ENCODE assay signal across 1 cellular context in the genomic region with DNA sequence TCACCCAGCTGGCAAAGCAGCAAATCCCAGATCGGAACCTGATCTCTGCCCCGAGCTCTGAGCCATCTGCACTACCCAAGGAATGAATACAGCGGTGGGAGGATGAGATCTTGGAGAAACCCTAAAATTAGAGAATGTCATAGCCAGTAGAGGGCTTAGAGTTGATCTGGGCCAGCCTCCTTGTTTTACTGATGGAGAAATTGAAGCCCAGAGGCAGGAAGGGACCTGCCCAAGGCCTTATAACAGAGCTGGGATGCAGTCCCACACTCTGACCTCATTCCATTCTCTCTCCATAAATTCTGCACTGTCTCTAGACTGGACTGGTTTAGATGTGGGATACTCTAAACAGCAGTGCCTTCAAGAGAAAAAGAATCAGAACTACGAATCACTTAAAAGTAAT.
TF ChIP-seq lines count a peak whose summit lies in the region.

No MANE protein-coding gene starts in this region.

TF ChIP-seq in WTC11, 78 proteins besides CTCF, POLR2A, EP300 and RAD21:
- no peak for TF ChIP-seq FOXJ3 (CRISPR knock-in tag; IDR thresholded peaks at IDR 0.05; ENCODE audit: borderline replicate concordance)
- TF ChIP-seq, protein P1, sequence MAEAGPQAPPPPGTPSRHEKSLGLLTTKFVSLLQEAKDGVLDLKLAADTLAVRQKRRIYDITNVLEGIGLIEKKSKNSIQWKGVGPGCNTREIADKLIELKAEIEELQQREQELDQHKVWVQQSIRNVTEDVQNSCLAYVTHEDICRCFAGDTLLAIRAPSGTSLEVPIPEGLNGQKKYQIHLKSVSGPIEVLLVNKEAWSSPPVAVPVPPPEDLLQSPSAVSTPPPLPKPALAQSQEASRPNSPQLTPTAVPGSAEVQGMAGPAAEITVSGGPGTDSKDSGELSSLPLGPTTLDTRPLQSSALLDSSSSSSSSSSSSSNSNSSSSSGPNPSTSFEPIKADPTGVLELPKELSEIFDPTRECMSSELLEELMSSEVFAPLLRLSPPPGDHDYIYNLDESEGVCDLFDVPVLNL (CRISPR knock-in tag; IDR thresholded peaks at IDR 0.05; ENCODE audit: borderline replicate concordance, low read depth), result no peak
- no peak for TF ChIP-seq ATF1 (CRISPR knock-in tag; IDR thresholded peaks at IDR 0.05)
- TF ChIP-seq KAT7 (CRISPR knock-in tag; IDR thresholded peaks at IDR 0.05; ENCODE audit: borderline replicate concordance), result no peak
- TF ChIP-seq NFE2L1 (CRISPR knock-in tag; IDR thresholded peaks at IDR 0.05), result no peak
- no peak for TF ChIP-seq ZNF423 (CRISPR knock-in tag; IDR thresholded peaks at IDR 0.05)
- TF ChIP-seq, protein P2, sequence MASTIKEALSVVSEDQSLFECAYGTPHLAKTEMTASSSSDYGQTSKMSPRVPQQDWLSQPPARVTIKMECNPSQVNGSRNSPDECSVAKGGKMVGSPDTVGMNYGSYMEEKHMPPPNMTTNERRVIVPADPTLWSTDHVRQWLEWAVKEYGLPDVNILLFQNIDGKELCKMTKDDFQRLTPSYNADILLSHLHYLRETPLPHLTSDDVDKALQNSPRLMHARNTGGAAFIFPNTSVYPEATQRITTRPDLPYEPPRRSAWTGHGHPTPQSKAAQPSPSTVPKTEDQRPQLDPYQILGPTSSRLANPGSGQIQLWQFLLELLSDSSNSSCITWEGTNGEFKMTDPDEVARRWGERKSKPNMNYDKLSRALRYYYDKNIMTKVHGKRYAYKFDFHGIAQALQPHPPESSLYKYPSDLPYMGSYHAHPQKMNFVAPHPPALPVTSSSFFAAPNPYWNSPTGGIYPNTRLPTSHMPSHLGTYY (CRISPR knock-in tag; IDR thresholded peaks at IDR 0.05), result no peak
- no peak for TF ChIP-seq JAZF1 (CRISPR knock-in tag; IDR thresholded peaks at IDR 0.05)
- TF ChIP-seq NR3C1 (CRISPR knock-in tag; conservative IDR thresholded peaks at IDR 0.05; ENCODE audit: low read depth), result no peak
- TF ChIP-seq HMGA2 (CRISPR knock-in tag; IDR thresholded peaks at IDR 0.05), result no peak
- TF ChIP-seq, protein P3, sequence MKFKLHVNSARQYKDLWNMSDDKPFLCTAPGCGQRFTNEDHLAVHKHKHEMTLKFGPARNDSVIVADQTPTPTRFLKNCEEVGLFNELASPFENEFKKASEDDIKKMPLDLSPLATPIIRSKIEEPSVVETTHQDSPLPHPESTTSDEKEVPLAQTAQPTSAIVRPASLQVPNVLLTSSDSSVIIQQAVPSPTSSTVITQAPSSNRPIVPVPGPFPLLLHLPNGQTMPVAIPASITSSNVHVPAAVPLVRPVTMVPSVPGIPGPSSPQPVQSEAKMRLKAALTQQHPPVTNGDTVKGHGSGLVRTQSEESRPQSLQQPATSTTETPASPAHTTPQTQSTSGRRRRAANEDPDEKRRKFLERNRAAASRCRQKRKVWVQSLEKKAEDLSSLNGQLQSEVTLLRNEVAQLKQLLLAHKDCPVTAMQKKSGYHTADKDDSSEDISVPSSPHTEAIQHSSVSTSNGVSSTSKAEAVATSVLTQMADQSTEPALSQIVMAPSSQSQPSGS (CRISPR knock-in tag; IDR thresholded peaks at IDR 0.05; ENCODE audit: borderline replicate concordance, low read depth), result no peak
- TF ChIP-seq, protein P4, sequence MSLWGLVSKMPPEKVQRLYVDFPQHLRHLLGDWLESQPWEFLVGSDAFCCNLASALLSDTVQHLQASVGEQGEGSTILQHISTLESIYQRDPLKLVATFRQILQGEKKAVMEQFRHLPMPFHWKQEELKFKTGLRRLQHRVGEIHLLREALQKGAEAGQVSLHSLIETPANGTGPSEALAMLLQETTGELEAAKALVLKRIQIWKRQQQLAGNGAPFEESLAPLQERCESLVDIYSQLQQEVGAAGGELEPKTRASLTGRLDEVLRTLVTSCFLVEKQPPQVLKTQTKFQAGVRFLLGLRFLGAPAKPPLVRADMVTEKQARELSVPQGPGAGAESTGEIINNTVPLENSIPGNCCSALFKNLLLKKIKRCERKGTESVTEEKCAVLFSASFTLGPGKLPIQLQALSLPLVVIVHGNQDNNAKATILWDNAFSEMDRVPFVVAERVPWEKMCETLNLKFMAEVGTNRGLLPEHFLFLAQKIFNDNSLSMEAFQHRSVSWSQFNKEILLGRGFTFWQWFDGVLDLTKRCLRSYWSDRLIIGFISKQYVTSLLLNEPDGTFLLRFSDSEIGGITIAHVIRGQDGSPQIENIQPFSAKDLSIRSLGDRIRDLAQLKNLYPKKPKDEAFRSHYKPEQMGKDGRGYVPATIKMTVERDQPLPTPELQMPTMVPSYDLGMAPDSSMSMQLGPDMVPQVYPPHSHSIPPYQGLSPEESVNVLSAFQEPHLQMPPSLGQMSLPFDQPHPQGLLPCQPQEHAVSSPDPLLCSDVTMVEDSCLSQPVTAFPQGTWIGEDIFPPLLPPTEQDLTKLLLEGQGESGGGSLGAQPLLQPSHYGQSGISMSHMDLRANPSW (CRISPR knock-in tag; conservative IDR thresholded peaks at IDR 0.05; ENCODE audit: low read depth), result no peak
